9 cellular contexts compared by ENCODE assay signal in genomic region chr19:58577581-58578429, GRCh38. TPM values are rescaled to one million over a fixed set of nuclear protein-coding genes. Genes with fewer than 3 reads are reported as not detected.
DNase-seq lines count a peak whose midpoint lies in the region; ATAC-seq and TF ChIP-seq lines count a peak whose summit lies in the region.
"Had no signal": no experiment of that assay in that cellular context is flagged by ENCODE, and none has a peak within 500 bp of the region (broad histone marks: within the 10 kb centered on the region; RNA-seq: fewer than 3 reads in every experiment).

No MANE protein-coding gene starts in this region.

- no peak overlapping the region for H3K27ac ChIP-seq in colonic mucosa

- H3K4me3 ChIP-seq in colonic mucosa = no peak overlapping the region
- H3K4me3 ChIP-seq: mucosa of descending colon had no signal

- intact Hi-C loops in colonic mucosa (cut with DNase I) = no loop called here

- peak in 1 of 2 donors; percentile 56 for DNase-seq in activated naive CD4-positive, alpha-beta T cell treated with anti-CD3 and anti-CD28 coated beads, Interleukin-2, amount 50 U/mL, for 72 hours (ENCODE audit: low spot score in 2 of 2)
- DNase-seq in activated naive CD4-positive, alpha-beta T cell (lab: John Stamatoyannopoulos, UW) = no peak
- DNase-seq in colonic mucosa = peak; percentile 18
- peak; percentile 9 for DNase-seq in stimulated activated naive CD8-positive, alpha-beta T cell treated with anti-CD3 and anti-CD28 coated beads, Interleukin-15, Interleukin-2, amounts not matched to agents 100 U/mL and 50 U/mL, for 24 hours
- DNase-seq: activated gamma-delta T cell treated with Interleukin-2 at 50 U/mL for 16 hours, T-helper 2 cell had no signal

- H3K4me1 ChIP-seq in colonic mucosa = no peaks in the 10 kb centered on the region

- no peaks in the 10 kb centered on the region for H3K9me3 Mint-ChIP-seq in activated naive CD4-positive, alpha-beta T cell treated with anti-CD3 and anti-CD28 coated beads, Interleukin-2, amount 50 U/mL, for 72 hours

- no peak for ATAC-seq in activated naive CD4-positive, alpha-beta T cell treated with anti-CD3 and anti-CD28 coated beads, Interleukin-2, amount 50 U/mL, for 72 hours
- no peak for ATAC-seq in stimulated activated naive CD8-positive, alpha-beta T cell treated with anti-CD3 and anti-CD28 coated beads, Interleukin-15, Interleukin-2, amounts not matched to agents 100 U/mL and 50 U/mL, for 24 hours
- ATAC-seq in GM18868 (IDR thresholded peaks at IDR 0.05; ENCODE audit: unreplicated experiment) (no peak), GM19455 (IDR thresholded peaks at IDR 0.05; ENCODE audit: unreplicated experiment) (no peak)
- ATAC-seq: mucosa of descending colon had no signal

- H3K36me3 ChIP-seq in colonic mucosa = peaks cover 5% of the 10 kb centered on the region

- no peaks in the 10 kb centered on the region for H3K27me3 ChIP-seq in colonic mucosa

- no peak for TF ChIP-seq CTCF in colonic mucosa (IDR thresholded peaks at IDR 0.05)

- H3K9me3 ChIP-seq in colonic mucosa = no peaks in the 10 kb centered on the region
- H3K9me3 ChIP-seq: mucosa of descending colon had no signal

- peak overlapping the region; percentile 60 to 70 for H3K27ac Mint-ChIP-seq in activated naive CD4-positive, alpha-beta T cell treated with anti-CD3 and anti-CD28 coated beads, Interleukin-2, amount 50 U/mL, for 72 hours

- H3K36me3 Mint-ChIP-seq in activated naive CD4-positive, alpha-beta T cell treated with anti-CD3 and anti-CD28 coated beads, Interleukin-2, amount 50 U/mL, for 72 hours = peaks cover 8 to 11% of the 10 kb centered on the region in 2 donors

- no peak overlapping the region for H3K9ac ChIP-seq in colonic mucosa (ENCODE audit: low read depth in 2 of 2, low read length in 2 of 2)

RNA-seq across cellular contexts. Expression of gene MZF1, which starts 4.7 kb away (rescaled TPM):
- 10 to 100 TPM; 22.1 to 26.8 TPM for total RNA-seq in activated naive CD4-positive, alpha-beta T cell treated with anti-CD3 and anti-CD28 coated beads, Interleukin-2, amount 50 U/mL, for 72 hours
- total RNA-seq in colonic mucosa = 10 to 100 TPM; 19.3 to 39.2 TPM

RNA-seq across cellular contexts. Expression of gene UBE2M, which starts 19.4 kb away (rescaled TPM):
- 100 to 1,000 TPM; 121 to 123 TPM for total RNA-seq in activated naive CD4-positive, alpha-beta T cell treated with anti-CD3 and anti-CD28 coated beads, Interleukin-2, amount 50 U/mL, for 72 hours
- 10 to 100 TPM; 63.0 to 79.4 TPM for total RNA-seq in colonic mucosa

RNA-seq across cellular contexts. Expression of gene CHMP2A, which starts 22.9 kb away (rescaled TPM):
- total RNA-seq in activated naive CD4-positive, alpha-beta T cell treated with anti-CD3 and anti-CD28 coated beads, Interleukin-2, amount 50 U/mL, for 72 hours = 100 to 1,000 TPM; 112 to 114 TPM
- total RNA-seq in colonic mucosa = 100 to 1,000 TPM; 176 to 183 TPM

RNA-seq across cellular contexts. Expression of gene TRIM28, which starts 33.9 kb away (rescaled TPM):
- total RNA-seq in activated naive CD4-positive, alpha-beta T cell treated with anti-CD3 and anti-CD28 coated beads, Interleukin-2, amount 50 U/mL, for 72 hours = 100 to 1,000 TPM; 446 to 497 TPM
- 100 to 1,000 TPM; 205 to 412 TPM for total RNA-seq in colonic mucosa

RNA-seq across cellular contexts. Expression of gene ZBTB45, which starts 58.2 kb away (rescaled TPM):
- total RNA-seq in activated naive CD4-positive, alpha-beta T cell treated with anti-CD3 and anti-CD28 coated beads, Interleukin-2, amount 50 U/mL, for 72 hours = 10 to 100 TPM in 1 of 2 donors, 1 to 10 TPM in 1; 7.9 to 12.2 TPM
- total RNA-seq in colonic mucosa = 10 to 100 TPM; 13.5 to 20.2 TPM

Comparison
In these comparisons a context has a peak if more than half of its experiments do, and no peak if none do; other contexts are left out.
1. DNase-seq: peak in colonic mucosa (single experiment) and stimulated activated naive CD8-positive, alpha-beta T cell treated with anti-CD3 and anti-CD28 coated beads, Interleukin-15, Interleukin-2, amounts not matched to agents 100 U/mL and 50 U/mL, for 24 hours (single experiment); none in activated naive CD4-positive, alpha-beta T cell (0 of 4).